In genomic region chr3:182330647-182331046, GRCh38 we compare ENCODE assay signal across 24 cellular contexts.
"Had no signal": no experiment of that assay in that cellular context is flagged by ENCODE, and none has a peak within 500 bp of the region (broad histone marks: within the 10 kb centered on the region; RNA-seq: fewer than 3 reads in every experiment).

No MANE protein-coding gene starts in this region.

- ATAC-seq: gastrocnemius medialis; left ventricle myocardium superior; naive thymus-derived CD8-positive, alpha-beta T cell; right lobe of liver; stimulated activated memory B cell treated with anti-CD40 and anti-IgM and Interleukin-4, amounts not matched to agents 10 μg/mL and 1 μg/mL and 100 μg/mL, for 72 hours had no signal

- H3K27ac ChIP-seq: coronary artery, esophagus squamous epithelium, gastrocnemius medialis, neural progenitor cell, right lobe of liver, skin epidermis, stomach, suprapubic skin, tibial nerve had no signal

- DNase-seq: activated CD4-positive, alpha-beta T cell treated with anti-CD3 and anti-CD28 coated beads for 4 hours; activated CD4-positive, alpha-beta T cell treated with anti-CD3 and anti-CD28 coated beads, Interleukin-2, amount 50 U/mL, for 48 hours; activated CD4-positive, CD25-positive, alpha-beta regulatory T cell; activated CD8-positive, alpha-beta memory T cell treated with anti-CD3 and anti-CD28 coated beads, Interleukin-2, amount 50 U/mL, for 48 hours; activated effector memory CD4-positive, alpha-beta T cell treated with Interleukin-2 at 50 U/mL for 16 hours; activated naive CD4-positive, alpha-beta T cell treated with anti-CD3 and anti-CD28 coated beads, Interleukin-2, amount 10 ng/mL, durations not matched to agents 7 days and 5 days; activated T-cell treated with anti-CD3 and anti-CD28 coated beads, Interleukin-2, amount 50 U/mL, for 48 hours; amygdala; endodermal cell; esophagus squamous epithelium; gastrocnemius medialis; hypothalamus; left ventricle myocardium superior; naive thymus-derived CD8-positive, alpha-beta T cell; posterior cingulate gyrus; right lobe of liver; stimulated activated CD4-positive, alpha-beta T cell treated with anti-CD3 and anti-CD28 coated beads, Interleukin-15, amount 100 ng/mL, for 24 hours; stomach had no signal

- H3K27me3 ChIP-seq: esophagus squamous epithelium, gastrocnemius medialis, neural progenitor cell, right lobe of liver, stomach, suprapubic skin, tibial nerve had no signal

- H3K4me1 ChIP-seq: esophagus squamous epithelium, gastrocnemius medialis, right lobe of liver, stomach, suprapubic skin had no signal

- H3K9me3 ChIP-seq: gastrocnemius medialis, right lobe of liver, stomach, suprapubic skin had no signal

- H3K4me2 ChIP-seq: neural progenitor cell had no signal

- H3K4me3 ChIP-seq: coronary artery, esophagus squamous epithelium, gastrocnemius medialis, neural progenitor cell, right lobe of liver, skin epidermis, stomach, suprapubic skin, tibial nerve had no signal

- H2AFZ ChIP-seq: neural progenitor cell had no signal

- H3K9ac ChIP-seq: neural progenitor cell had no signal

- H3K36me3 ChIP-seq: esophagus squamous epithelium, gastrocnemius medialis, neural progenitor cell, right lobe of liver, stomach, suprapubic skin, tibial nerve had no signal
